In genomic region chr1:42979888-42980800, GRCh38 we compare ENCODE assay signal across 14 cellular contexts.
DNase-seq lines count a peak whose midpoint lies in the region; ATAC-seq lines count a peak whose summit lies in the region.
"Had no signal": no experiment of that assay in that cellular context is flagged by ENCODE, and none has a peak within 500 bp of the region (broad histone marks: within the 10 kb centered on the region; RNA-seq: fewer than 3 reads in every experiment).

No MANE protein-coding gene starts in this region.

- H3K27me3 Mint-ChIP-seq in memory B cell: no peaks in the 10 kb centered on the region
- H3K27me3 Mint-ChIP-seq: T-cell had no signal

- peaks cover 16% of the 10 kb centered on the region for H3K4me1 Mint-ChIP-seq in memory B cell
- H3K4me1 Mint-ChIP-seq: activated CD4-positive, alpha-beta T cell treated with anti-CD3 and anti-CD28 coated beads, Interleukin-2, amount 10 ng/mL, durations not matched to agents 24 days and 14 days; T-cell had no signal

- peak overlapping the region; percentile 67 for H3K27ac Mint-ChIP-seq in memory B cell
- H3K27ac Mint-ChIP-seq: activated CD4-positive, alpha-beta T cell treated with anti-CD3 and anti-CD28 coated beads, Interleukin-2, amount 10 ng/mL, durations not matched to agents 24 days and 14 days; natural killer cell; T-cell had no signal

- no peaks in the 10 kb centered on the region for H3K9me3 Mint-ChIP-seq in memory B cell
- H3K9me3 Mint-ChIP-seq: activated CD4-positive, alpha-beta T cell treated with anti-CD3 and anti-CD28 coated beads, Interleukin-2, amount 10 ng/mL, durations not matched to agents 24 days and 14 days; natural killer cell; T-cell had no signal

- DNase-seq in SIG-M5 treated with dmso at 0.1 percent for 504 hours (lab: John Stamatoyannopoulos, UW; ENCODE audit: unreplicated experiment) (peak; percentile 25), SIG-M5 (lab: John Stamatoyannopoulos, UW) (no peak), SW480 (ENCODE audit: low spot score) (peak; percentile 49), memory B cell (ENCODE audit: low spot score in 2 of 2) (no peak), NCI-H2107 (lab: John Stamatoyannopoulos, UW) (no peak)
- DNase-seq in stimulated activated naive CD4-positive, alpha-beta T cell (lab: John Stamatoyannopoulos, UW): no peak
- DNase-seq: activated CD4-positive, alpha-beta T cell treated with anti-CD3 and anti-CD28 coated beads, Interleukin-2, amount 10 ng/mL, durations not matched to agents 24 days and 14 days; GOT3; head of caudate nucleus; natural killer cell; stimulated activated CD4-positive, alpha-beta T cell treated with anti-CD3 and anti-CD28 coated beads, Interleukin-2, amount 100 ng/mL, for 24 hours; T-cell had no signal

- H3K4me3 Mint-ChIP-seq in memory B cell: no peak overlapping the region
- H3K4me3 Mint-ChIP-seq: activated CD4-positive, alpha-beta T cell treated with anti-CD3 and anti-CD28 coated beads, Interleukin-2, amount 10 ng/mL, durations not matched to agents 24 days and 14 days; natural killer cell; T-cell had no signal

- ATAC-seq in memory B cell (ENCODE audit: low read depth) (peak; percentile 94), GM19397 (IDR thresholded peaks at IDR 0.05; ENCODE audit: unreplicated experiment) (no peak), HG02970 (IDR thresholded peaks at IDR 0.05; ENCODE audit: low FRiP score, unreplicated experiment) (no peak)
- ATAC-seq: natural killer cell, T-cell had no signal

- peaks cover 25% of the 10 kb centered on the region for H3K36me3 Mint-ChIP-seq in memory B cell
- H3K36me3 Mint-ChIP-seq: natural killer cell had no signal

Comparison
In these comparisons a context has a peak if more than half of its experiments do, and no peak if none do; other contexts are left out.
1. DNase-seq: peak in SIG-M5 treated with dmso at 0.1 percent for 504 hours (single experiment) and SW480 (single experiment); none in SIG-M5 (single experiment), memory B cell (0 of 2), stimulated activated naive CD4-positive, alpha-beta T cell (0 of 6) and NCI-H2107 (single experiment).